ENCODE assay signal across 8 cellular contexts in genomic region chr6:19999319-20000191, GRCh38.
DNase-seq lines count a peak whose midpoint lies in the region; ATAC-seq, FAIRE-seq and TF ChIP-seq lines count a peak whose summit lies in the region.

No MANE protein-coding gene starts in this region.

- TF ChIP-seq EP300 in GM12878 (IDR thresholded peaks at IDR 0.05; ENCODE audit: borderline replicate concordance in 1 of 2, control insufficient read depth in 1 of 2, low read depth in 2 of 2, low read length in 2 of 2) = no peak

- intact Hi-C loops in activated CD4-positive, alpha-beta T cell treated with anti-CD3 and anti-CD28 coated beads for 36 hours (cut with DNase I, micrococcal nuclease) = no loop called here
- intact Hi-C loops in GM12878 (cut with micrococcal nuclease; ENCODE audit: unreplicated experiment) = no loop called here

- TF ChIP-seq POLR2A in GM12878 (IDR thresholded peaks at IDR 0.05; ENCODE audit: low read depth, low read length) = no peak

- peaks cover 5% of the 10 kb centered on the region; the same call in 2 of the 3 replicates for H3K9me3 ChIP-seq in GM12878 (replicated peaks; ENCODE audit: control insufficient read depth, insufficient read depth, low read length)

- peak; percentile 46 for DNase-seq in activated CD4-positive, alpha-beta T cell treated with anti-CD3 and anti-CD28 coated beads for 36 hours
- no peak for DNase-seq in activated CD4-positive, alpha-beta T cell treated with anti-CD3 and anti-CD28 coated beads, Interleukin-2, amount 50 U/mL, for 4 hours
- peak; percentile 98 for DNase-seq in MV-4-11 (lab: John Stamatoyannopoulos, UW)
- peak; percentile 25 for DNase-seq in GM12878 (ENCODE audit: low read depth, low spot score)
- no peak for DNase-seq in substantia nigra (lab: John Stamatoyannopoulos, UW)
- no peak for DNase-seq in GOT3 (lab: John Stamatoyannopoulos, UW)

- H3K9me3 Mint-ChIP-seq in activated CD4-positive, alpha-beta T cell treated with anti-CD3 and anti-CD28 coated beads for 36 hours (ENCODE audit: low read depth) = peaks cover 3% of the 10 kb centered on the region

- peaks cover 2% of the 10 kb centered on the region for H3K36me3 Mint-ChIP-seq in activated CD4-positive, alpha-beta T cell treated with anti-CD3 and anti-CD28 coated beads for 36 hours (ENCODE audit: low read depth)

- H3K36me3 ChIP-seq in GM12878 (ENCODE audit: control insufficient read depth in 2 of 2, insufficient read depth in 2 of 2, low read length in 1 of 2) = no peaks in the 10 kb centered on the region

- H3K9ac ChIP-seq in GM12878 (ENCODE audit: control insufficient read depth, insufficient read depth, low read length) = no peak overlapping the region

- no peak overlapping the region for H3K27ac ChIP-seq in GM12878 (ENCODE audit: control insufficient read depth, insufficient read depth)
- H3K27ac ChIP-seq in substantia nigra (ENCODE audit: low read depth, low read length, poor library complexity, severe bottlenecking) = no peak overlapping the region

- H3K4me1 Mint-ChIP-seq in activated CD4-positive, alpha-beta T cell treated with anti-CD3 and anti-CD28 coated beads for 36 hours = no peaks in the 10 kb centered on the region

- peak overlapping the region; percentile 65 for H2AFZ ChIP-seq in GM12878 (ENCODE audit: control insufficient read depth, low read depth, low read length)

- no peak overlapping the region for H3K4me2 ChIP-seq in GM12878 (ENCODE audit: control insufficient read depth, insufficient read depth)

- H3K4me1 ChIP-seq in GM12878 (ENCODE audit: control insufficient read depth, insufficient read depth, low read length) = no peaks in the 10 kb centered on the region

- CTCF ChIA-PET in activated CD4-positive, alpha-beta T cell treated with anti-CD3 and anti-CD28 coated beads for 36 hours (lab: Charles Lee) = no interaction called here
- CTCF ChIA-PET in GM12878 (lab: Yijun Ruan, JAX) = interaction anchor here (1.6 kb wide), 1 partner anchor 34 kb away, joined by 3 read pairs; no protein-coding TSS in a partner anchor

- no peak for TF ChIP-seq CTCF in GM12878 (IDR thresholded peaks at IDR 0.05 in 2 of 3, conservative IDR thresholded peaks at IDR 0.05 in 1 of 3; ENCODE audit: control insufficient read depth in 2 of 3, extremely low read depth in 1 of 3, insufficient read depth in 1 of 3, low read depth in 3 of 3, low read length in 3 of 3)

- SMC1A ChIA-PET in GM12878 (lab: Charles Lee; ENCODE audit: uncharacterized antibody, unreplicated experiment) = no interaction called here

- WGBS in GM12878 (ENCODE audit: insufficient coverage, insufficient replicate concordance, low lambda C conversion rate, missing lambda C conversion rate) = 44% methylated on average over 7 of the region's 7 CpGs

- POLR2A ChIA-PET in activated CD4-positive, alpha-beta T cell treated with anti-CD3 and anti-CD28 coated beads for 36 hours (lab: Charles Lee) = no interaction called here
- POLR2A ChIA-PET in GM12878 (lab: Charles Lee) = no interaction called here

- no peak for FAIRE-seq in GM12878 (lab: Jason Lieb, UNC)

- no TSS peak for BruUV-seq in GM12878 (replicated peaks; lab: Mats Ljungman, UMichigan)

- in situ Hi-C loops in GM12878 (cut with MboI) = no loop called here

- H4K20me1 ChIP-seq in GM12878 (ENCODE audit: control insufficient read depth, insufficient read depth) = no peaks in the 10 kb centered on the region

- no peak for TF ChIP-seq RAD21 in GM12878 (IDR thresholded peaks at IDR 0.05; ENCODE audit: insufficient read depth, low read depth, low read length)

- H3K4me3 ChIP-seq in GM12878 = no peak overlapping the region

- peak; percentile 99 for ATAC-seq in activated CD4-positive, alpha-beta T cell treated with anti-CD3 and anti-CD28 coated beads for 36 hours
- ATAC-seq in HG02610 (IDR thresholded peaks at IDR 0.05; ENCODE audit: unreplicated experiment) (peak; percentile 77), GM12878 (peak; percentile 92), GM19035 (IDR thresholded peaks at IDR 0.05; ENCODE audit: unreplicated experiment) (no peak)

- no peaks in the 10 kb centered on the region for H3K27me3 ChIP-seq in GM12878 (replicated peaks in 1 of 2; ENCODE audit: control insufficient read depth in 2 of 2, insufficient read depth in 2 of 2, low read length in 1 of 2)

- no peak overlapping the region for H3K27ac Mint-ChIP-seq in activated CD4-positive, alpha-beta T cell treated with anti-CD3 and anti-CD28 coated beads for 36 hours

- RAD21 ChIA-PET in GM12878 (lab: Charles Lee; ENCODE audit: unreplicated experiment) = no interaction called here

- H3K4me3 Mint-ChIP-seq in activated CD4-positive, alpha-beta T cell treated with anti-CD3 and anti-CD28 coated beads for 36 hours = no peak overlapping the region

- peaks cover 3% of the 10 kb centered on the region for H3K27me3 Mint-ChIP-seq in activated CD4-positive, alpha-beta T cell treated with anti-CD3 and anti-CD28 coated beads for 36 hours

- H3K79me2 ChIP-seq in GM12878 (ENCODE audit: control insufficient read depth, insufficient read depth, low read length) = no peaks in the 10 kb centered on the region

TF ChIP-seq in GM12878, 131 proteins besides CTCF, POLR2A, EP300 and RAD21:
- no peak for TF ChIP-seq CHD2 (IDR thresholded peaks at IDR 0.05; ENCODE audit: borderline replicate concordance, low read depth, low read length)
- no peak for TF ChIP-seq CBFB (IDR thresholded peaks at IDR 0.05; ENCODE audit: low read depth)
- TF ChIP-seq NBN (IDR thresholded peaks at IDR 0.05) = no peak
- TF ChIP-seq RFX5 (IDR thresholded peaks at IDR 0.05; ENCODE audit: low read depth, low read length) = no peak
- peak; percentile 63; the same call in 1 of the 2 replicates for TF ChIP-seq YY1 (IDR thresholded peaks at IDR 0.05; ENCODE audit: low read depth, low read length)
- peak; percentile 52; the same call in 1 of the 2 replicates for TF ChIP-seq ZBTB40 (IDR thresholded peaks at IDR 0.05; ENCODE audit: borderline replicate concordance)
- TF ChIP-seq SPI1 (IDR thresholded peaks at IDR 0.05; ENCODE audit: borderline replicate concordance, insufficient read depth, low read depth, low read length) = peak; percentile 61; the same call in 1 of the 2 replicates
- peak; percentile 64 for TF ChIP-seq USF1 (IDR thresholded peaks at IDR 0.05; ENCODE audit: borderline replicate concordance, extremely low read length, insufficient read depth, low read depth, low read length)
- no peak for TF ChIP-seq STAT1 (conservative IDR thresholded peaks at IDR 0.05)
- peak; percentile 37; the same call in 1 of the 2 replicates for TF ChIP-seq RAD51 (IDR thresholded peaks at IDR 0.05)
- no peak for TF ChIP-seq IKZF2 (IDR thresholded peaks at IDR 0.05)
- TF ChIP-seq SIX5 (IDR thresholded peaks at IDR 0.05; ENCODE audit: low read depth, low read length, severe bottlenecking) = peak; percentile 47
- TF ChIP-seq GABPA (IDR thresholded peaks at IDR 0.05; ENCODE audit: low read depth) = peak; percentile 78
- peak; percentile 37; the same call in 1 of the 2 replicates for TF ChIP-seq HCFC1 (IDR thresholded peaks at IDR 0.05; ENCODE audit: low read length)
- no peak for TF ChIP-seq NR2C2 (IDR thresholded peaks at IDR 0.05; ENCODE audit: borderline replicate concordance, control insufficient read depth, insufficient read length, low read depth)
- TF ChIP-seq ATF3 (IDR thresholded peaks at IDR 0.05; ENCODE audit: borderline replicate concordance, extremely low read depth, low read depth, low read length) = no peak
- TF ChIP-seq BHLHE40 (IDR thresholded peaks at IDR 0.05; ENCODE audit: borderline replicate concordance in 1 of 2, low read depth in 2 of 2, low read length in 1 of 2) = no peak

Comparison
In these comparisons a context has a peak if more than half of its experiments do, and no peak if none do; other contexts are left out.
1. DNase-seq: peak in activated CD4-positive, alpha-beta T cell treated with anti-CD3 and anti-CD28 coated beads for 36 hours (single experiment), MV-4-11 (single experiment) and GM12878 (single experiment); none in activated CD4-positive, alpha-beta T cell treated with anti-CD3 and anti-CD28 coated beads, Interleukin-2, amount 50 U/mL, for 4 hours (0 of 2), substantia nigra (0 of 49) and GOT3 (single experiment).